In the genomic region with DNA sequence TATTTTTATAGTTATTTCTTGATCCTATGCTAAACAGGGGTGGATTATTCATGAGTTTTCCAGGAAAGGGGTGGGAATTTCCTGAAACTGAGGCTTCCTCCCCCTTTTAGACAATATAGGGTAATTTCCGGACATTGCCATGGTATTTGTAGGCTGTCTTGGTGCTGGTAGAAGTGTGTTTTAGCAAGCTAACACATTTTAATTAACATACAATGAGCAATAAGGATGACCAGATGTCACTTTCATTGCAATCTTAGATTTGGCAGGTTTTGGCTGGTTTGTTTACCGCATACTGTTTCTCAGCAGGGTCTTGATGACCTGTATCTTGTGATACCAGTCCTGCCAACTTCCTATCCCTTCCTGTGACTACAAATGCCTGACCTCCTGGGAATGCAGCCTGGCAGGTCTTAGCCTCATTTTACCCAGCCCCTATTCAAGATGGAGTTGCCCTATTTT, we compare ENCODE assay signal across 13 cellular contexts. TPM values are rescaled to one million over a fixed set of nuclear protein-coding genes. Genes with fewer than 3 reads are reported as not detected.
DNase-seq lines count a peak whose midpoint lies in the region; ATAC-seq and TF ChIP-seq lines count a peak whose summit lies in the region.
"Had no signal": no experiment of that assay in that cellular context is flagged by ENCODE, and none has a peak within 500 bp of the region (broad histone marks: within the 10 kb centered on the region; RNA-seq: fewer than 3 reads in every experiment).

No MANE protein-coding gene starts in this region.

- no peak for TF ChIP-seq POLR2A in tibial nerve (IDR thresholded peaks at IDR 0.05)

- TF ChIP-seq CTCF in brain (conservative IDR thresholded peaks at IDR 0.05) = no peak
- no peak for TF ChIP-seq CTCF in tibial nerve (IDR thresholded peaks at IDR 0.05)

- peak overlapping the region in 3 of 5 experiments; percentile 17 to 39 (median 33) for H3K4me3 Mint-ChIP-seq in brain
- H3K4me3 Mint-ChIP-seq: activated T-cell treated with anti-CD3 and anti-CD28 coated beads, Interleukin-2, amount 50 U/mL, for 72 hours had no signal

- H3K9me3 Mint-ChIP-seq in brain = peaks cover 0 to 7% (median 0%) of the 10 kb centered on the region in 5 experiments
- H3K9me3 Mint-ChIP-seq: activated T-cell treated with anti-CD3 and anti-CD28 coated beads, Interleukin-2, amount 50 U/mL, for 72 hours had no signal

- H3K4me3 ChIP-seq in tibial nerve = peak overlapping the region in 1 of 4 donors; percentile 49
- H3K4me3 ChIP-seq: GM12878 had no signal

- H3K36me3 ChIP-seq in tibial nerve = peaks cover 0 to 4% (median 0%) of the 10 kb centered on the region in 3 donors

- no peak for TF ChIP-seq EP300 in tibial nerve (IDR thresholded peaks at IDR 0.05)

- peak overlapping the region in 3 of 4 donors; percentile 52 to 92 (median 84) for H3K27ac ChIP-seq in tibial nerve

- DNase-seq in activated CD4-positive, CD25-positive, alpha-beta regulatory T cell (lab: John Stamatoyannopoulos, UW) = no peak
- DNase-seq in left kidney (ENCODE audit: low read depth, low spot score) = peak; percentile 45
- no peak for DNase-seq in tibial nerve (ENCODE audit: low spot score in 2 of 2)
- DNase-seq in COR-L47 (lab: John Stamatoyannopoulos, UW) = no peak
- DNase-seq in D341Med (ENCODE audit: low spot score) = no peak
- DNase-seq: activated T-cell treated with anti-CD3 and anti-CD28 coated beads, Interleukin-2, amount 50 U/mL, for 72 hours had no signal

- ATAC-seq in activated CD4-positive, CD25-positive, alpha-beta regulatory T cell treated with anti-CD3 and anti-CD28 coated beads, Interleukin-2, amount 50 U/mL, for 24 hours = peak; percentile 19 to 21
- no peak for ATAC-seq in HG03342 (IDR thresholded peaks at IDR 0.05; ENCODE audit: unreplicated experiment)
- ATAC-seq: activated T-cell treated with anti-CD3 and anti-CD28 coated beads, Interleukin-2, amount 50 U/mL, for 72 hours; GM12878 had no signal

- H3K27me3 Mint-ChIP-seq in brain = no peaks in the 10 kb centered on the region

- peak overlapping the region; percentile 5 to 97 (median 94) for H3K27ac Mint-ChIP-seq in brain

- H3K36me3 Mint-ChIP-seq in brain = peaks cover 7% of the 10 kb centered on the region

- H3K4me1 Mint-ChIP-seq in brain = peaks cover 38% of the 10 kb centered on the region

- peaks cover 0 to 35% (median 26%) of the 10 kb centered on the region in 4 donors for H3K4me1 ChIP-seq in tibial nerve

- no peaks in the 10 kb centered on the region for H3K27me3 ChIP-seq in tibial nerve

- WGBS in tibial nerve, 2 donors = 42 to 46% methylated on average over 2 of the region's 2 CpGs

- no peaks in the 10 kb centered on the region for H3K9me3 ChIP-seq in tibial nerve

RNA-seq across cellular contexts. Expression of gene C1QTNF6, which starts 1.0 kb away (rescaled TPM):
- 4.9 TPM for polyA plus RNA-seq in brain (ENCODE audit: insufficient read depth, low read depth, low replicate concordance)
- total RNA-seq in tibial nerve = 1 to 10 TPM; 2.6 to 3.9 (median 3.4) TPM

RNA-seq across cellular contexts. Expression of gene SSTR3, which starts 23.2 kb away (rescaled TPM):
- 1.6 TPM for polyA plus RNA-seq in brain (ENCODE audit: insufficient read depth, low read depth, low replicate concordance)
- not detected for total RNA-seq in tibial nerve
- total RNA-seq: fibroblast of lung, LHCN-M2, posterior vena cava had no signal
- polyA plus RNA-seq: fibroblast of lung had no signal

RNA-seq across cellular contexts. Expression of gene IL2RB, which starts 39.3 kb away (rescaled TPM):
- 1.2 TPM for polyA plus RNA-seq in brain (ENCODE audit: insufficient read depth, low read depth, low replicate concordance)
- total RNA-seq in tibial nerve = 1 to 10 TPM in 2 of 4 donors, under 1 TPM in 1, not detected in 1; 0.22 to 2.7 (median 1.2) TPM
- total RNA-seq: fibroblast of lung, LHCN-M2 had no signal

RNA-seq across cellular contexts. Expression of gene RAC2, which starts 55.0 kb away (rescaled TPM):
- 3.3 TPM for polyA plus RNA-seq in brain (ENCODE audit: insufficient read depth, low read depth, low replicate concordance)
- total RNA-seq in tibial nerve = 10 to 100 TPM in 1 of 4 donors, 1 to 10 TPM in 3; 6.3 to 18.6 (median 7.8) TPM
